ENCODE assay signal across 8 cellular contexts in the genomic region with DNA sequence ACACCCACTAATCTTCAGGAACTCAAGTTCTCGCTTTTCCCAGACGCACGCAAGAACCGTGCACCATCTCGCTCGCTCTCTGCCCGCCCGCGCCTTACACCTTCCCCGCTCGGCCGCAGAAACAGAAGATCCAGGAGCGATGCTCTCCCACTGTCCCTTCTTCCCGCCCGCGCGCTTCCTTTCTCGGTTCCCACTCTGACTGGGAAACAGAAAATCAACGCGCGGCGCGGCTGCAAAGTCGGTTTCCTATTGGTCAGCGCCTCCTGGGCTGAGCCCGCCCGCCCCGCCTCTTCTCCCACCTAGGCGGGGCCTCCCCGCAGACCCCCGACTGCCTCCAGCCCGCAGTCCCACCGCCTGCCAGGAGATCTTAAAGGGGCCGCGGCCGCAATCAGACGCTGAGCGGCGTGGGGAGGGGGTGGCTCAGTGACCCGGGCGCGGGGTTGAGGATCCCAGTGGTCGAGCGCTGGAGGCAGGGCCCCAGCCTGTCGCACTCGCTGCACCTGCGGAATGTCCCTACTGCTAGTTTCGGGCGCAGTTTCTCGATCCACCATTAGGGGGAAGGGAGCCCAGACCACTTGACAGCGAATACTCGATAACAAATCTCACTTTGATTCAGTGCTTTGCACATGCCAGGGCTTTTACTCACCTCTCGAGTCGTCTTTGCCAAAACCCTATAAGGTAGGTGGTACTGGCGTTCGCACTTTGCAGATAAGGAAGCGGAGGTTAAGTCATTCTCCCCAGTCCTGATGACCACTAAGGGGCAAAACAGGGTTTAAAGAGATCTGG. TPM values are rescaled to one million over a fixed set of nuclear protein-coding genes. Genes with fewer than 3 reads are reported as not detected.
DNase-seq lines count a peak whose midpoint lies in the region; ATAC-seq and TF ChIP-seq lines count a peak whose summit lies in the region.

No MANE protein-coding gene starts in this region.

- ATAC-seq in GM21526 (IDR thresholded peaks at IDR 0.05; ENCODE audit: low FRiP score, unreplicated experiment) (peak; percentile 63), IMR-90 (ENCODE audit: low read depth) (peak; percentile 92)

- H2BK15ac ChIP-seq in IMR-90 (ENCODE audit: low read depth, low read length) = no peak overlapping the region

- H3K9me2 ChIP-seq in OCI-LY7 (ENCODE audit: insufficient read depth, low read length) = no peaks in the 10 kb centered on the region

- POLR2A ChIA-PET in IMR-90 (lab: Charles Lee; ENCODE audit: unreplicated experiment) = no interaction called here
- POLR2A ChIA-PET in OCI-LY7 (lab: Charles Lee) = interaction anchor here (0.7 to 1.8 kb wide), 2 partner anchors 21 to 41 kb away, joined by 6 to 7 read pairs; partner anchors contain the start of gene DENND1C

- H3K79me1 ChIP-seq in IMR-90 (ENCODE audit: low read depth in 1 of 2, low read length in 2 of 2) = peaks cover 0 to 3% of the 10 kb centered on the region in 2 experiments; a peak in 1 of 4 replicates

- H2BK20ac ChIP-seq in IMR-90 (ENCODE audit: low read depth, low read length) = no peak overlapping the region

- no peaks in the 10 kb centered on the region for H3K9me3 ChIP-seq in IMR-90 (ENCODE audit: control insufficient read depth, insufficient read depth, low read length)
- peaks cover under 1% of the 10 kb centered on the region for H3K9me3 ChIP-seq in OCI-LY7 (ENCODE audit: low read length)
- peaks cover 0 to 3% of the 10 kb centered on the region in 2 donors for H3K9me3 ChIP-seq in esophagus (ENCODE audit: control insufficient read depth in 2 of 2, insufficient read depth in 1 of 2, low read depth in 1 of 2, low read length in 1 of 2)
- no peaks in the 10 kb centered on the region for H3K9me3 ChIP-seq in mucosa of stomach (ENCODE audit: control insufficient read depth, low read length)

- H3K14ac ChIP-seq in IMR-90 (replicated peaks; ENCODE audit: low read depth, low read length) = no peak overlapping the region

- H2BK5ac ChIP-seq in IMR-90 (ENCODE audit: low read depth, low read length, poor library complexity, severe bottlenecking) = no peak overlapping the region

- H3K9ac ChIP-seq in IMR-90 (ENCODE audit: low read depth, low read length) (peak overlapping the region; percentile 7; the same call in 1 of the 2 replicates), mucosa of stomach (ENCODE audit: low read length) (peak overlapping the region; percentile 81)

- H3K4me3 ChIP-seq in IMR-90 (ENCODE audit: insufficient read depth, low read depth, low read length) (peak overlapping the region; percentile 61), OCI-LY7 (ENCODE audit: low read depth, low read length, poor library complexity, severe bottlenecking) (peak overlapping the region; percentile 89), esophagus (ENCODE audit: low read depth in 1 of 2, low read length in 2 of 2) (peak overlapping the region; percentile 66 to 82), mucosa of stomach (ENCODE audit: low read length) (peak overlapping the region; percentile 95)

- peak overlapping the region; percentile 3 for H2AK9ac ChIP-seq in IMR-90 (replicated peaks; ENCODE audit: low read depth, low read length, poor library complexity)

- H3K4me2 ChIP-seq in IMR-90 (ENCODE audit: low read depth, low read length) (peak overlapping the region; percentile 96), OCI-LY7 (ENCODE audit: low read length) (peak overlapping the region; percentile 91)

- CTCF ChIA-PET in IMR-90 (lab: Yijun Ruan, JAX) = no interaction called here
- CTCF ChIA-PET in OCI-LY7 (lab: Charles Lee; ENCODE audit: unreplicated experiment) = interaction anchor here (0.6 kb wide), 1 partner anchor 9 kb away, joined by 4 read pairs; no protein-coding TSS in a partner anchor

- no peak overlapping the region for H3K18ac ChIP-seq in IMR-90 (ENCODE audit: low read depth, low read length)

- in situ Hi-C loops in IMR-90 (cut with MboI; ENCODE audit: low sequenced_read_pairs) = no loop called here

- 1% methylated on average over 24 of the region's 57 CpGs; no CpG with 5 or more reads in 1 of the 2 experiments for WGBS in IMR-90 (ENCODE audit: extremely low coverage in 2 of 2, insufficient read length in 1 of 2), 2 experiments
- 1% methylated on average over 57 of the region's 57 CpGs for WGBS in esophagus, 2 donors

- H3K27ac ChIP-seq in IMR-90 (ENCODE audit: insufficient read depth, low read length) (peak overlapping the region; percentile 4; the same call in 1 of the 2 replicates), OCI-LY7 (ENCODE audit: low read depth, low read length, poor library complexity, severe bottlenecking) (peak overlapping the region; percentile 62), esophagus (ENCODE audit: low read depth in 2 of 2, low read length in 1 of 2) (peak overlapping the region; percentile 88 to 98)

- no peak for TF ChIP-seq RAD21 in IMR-90 (IDR thresholded peaks at IDR 0.05; ENCODE audit: low read length)

- TF ChIP-seq POLR2A in IMR-90 (IDR thresholded peaks at IDR 0.05; ENCODE audit: low read depth, low read length) = no peak

- TF ChIP-seq CTCF in IMR-90 (conservative IDR thresholded peaks at IDR 0.05; ENCODE audit: low read depth, low read length) (peak; percentile 46), OCI-LY7 (conservative IDR thresholded peaks at IDR 0.05; ENCODE audit: low read length) (peak; percentile 85)

- H3K27me3 ChIP-seq in IMR-90 (ENCODE audit: control insufficient read depth, insufficient read depth, low read length) = peaks cover 17% of the 10 kb centered on the region
- no peaks in the 10 kb centered on the region for H3K27me3 ChIP-seq in esophagus (ENCODE audit: control insufficient read depth in 1 of 2, insufficient read depth in 2 of 2, low read length in 2 of 2)
- peaks cover 12% of the 10 kb centered on the region for H3K27me3 ChIP-seq in mucosa of stomach (ENCODE audit: control insufficient read depth, insufficient read depth, low read length)

- H4K20me1 ChIP-seq in IMR-90 (ENCODE audit: insufficient read depth, low read length) = no peaks in the 10 kb centered on the region
- H4K20me1 ChIP-seq in OCI-LY7 (ENCODE audit: insufficient read depth, low read length) = no peaks in the 10 kb centered on the region

- H3K56ac ChIP-seq in IMR-90 (ENCODE audit: extremely low read depth, insufficient read depth, low read length) = no peak overlapping the region

- BruUV-seq in IMR-90 (replicated peaks; lab: Mats Ljungman, UMichigan) = no TSS peak
- no TSS peak for BruUV-seq in OCI-LY7 (replicated peaks; lab: Mats Ljungman, UMichigan)

- H3K9me1 ChIP-seq in IMR-90 (ENCODE audit: insufficient read depth, low read length) = no peaks in the 10 kb centered on the region; the same call in 1 of the 2 replicates

- dilution Hi-C loops in IMR-90 (cut with HindIII; ENCODE audit: low sequenced_read_pairs, unreplicated experiment) = no loop called here

- H3K4ac ChIP-seq in IMR-90 (ENCODE audit: low read depth, low read length) = no peak overlapping the region

- H4K91ac ChIP-seq in IMR-90 (ENCODE audit: insufficient read depth, low read depth, low read length) = no peak overlapping the region

- H3K4me1 ChIP-seq in IMR-90 (ENCODE audit: control insufficient read depth, insufficient read depth, low read length) (peaks cover 3% of the 10 kb centered on the region; the same call in 1 of the 2 replicates), OCI-LY7 (ENCODE audit: insufficient read depth, low read length, poor library complexity, severe bottlenecking) (peaks cover 20% of the 10 kb centered on the region), esophagus (ENCODE audit: control insufficient read depth in 2 of 2, insufficient read depth in 2 of 2, low read length in 1 of 2) (peaks cover 6 to 10% of the 10 kb centered on the region in 2 donors), mucosa of stomach (ENCODE audit: control insufficient read depth, insufficient read depth, low read length) (peaks cover 32% of the 10 kb centered on the region)

- H2AK5ac ChIP-seq in IMR-90 (ENCODE audit: low read depth, low read length) = 0 out of 2 replicates have a peak overlapping the region, but pooled peaks have one; percentile 12

- 0 out of 2 replicates have a peak overlapping the region, but pooled peaks have one; percentile 55 for H2BK120ac ChIP-seq in IMR-90 (ENCODE audit: low read depth, low read length)

- H2AFZ ChIP-seq in IMR-90 (replicated peaks; ENCODE audit: low read length, poor library complexity) (peak overlapping the region; percentile 98), OCI-LY7 (ENCODE audit: low read length) (peak overlapping the region; percentile 76)

- no peak overlapping the region for H4K5ac ChIP-seq in IMR-90 (ENCODE audit: low read depth, low read length)

- no peak overlapping the region for H3K23ac ChIP-seq in IMR-90 (ENCODE audit: low read depth, low read length)

- intact Hi-C loops in IMR-90 (cut with micrococcal nuclease) (loop anchor here (1.0 kb wide), 2 partner anchors 277 to 403 kb away; partner anchors contain the start of gene GPR108), OCI-LY7 (cut with micrococcal nuclease; ENCODE audit: unreplicated experiment) (loop anchor here (1.0 to 5.0 kb wide), 5 partner anchors 35 to 277 kb away; partner anchors contain the start of genes GPR108, KHSRP and TUBB4A)

- H4K8ac ChIP-seq in IMR-90 (ENCODE audit: low read depth in 2 of 2, low read length in 2 of 2) = peak overlapping the region in 1 of 2 experiments; percentile 59; a peak in 1 of 4 replicates

- H3K79me2 ChIP-seq in OCI-LY7 (ENCODE audit: insufficient read depth, low read depth, low read length) = peaks cover 13% of the 10 kb centered on the region; the same call in 1 of the 2 replicates

- DNase-seq in DMS114 treated with DMSO at 0.1 percent for 48 hours (lab: John Stamatoyannopoulos, UW; ENCODE audit: unreplicated experiment) (peak; percentile 88), IMR-90 (peak; percentile 97), OCI-LY7 (ENCODE audit: low spot score) (peak; percentile 100), activated T-cell treated with anti-CD3 and anti-CD28 coated beads for 48 hours (ENCODE audit: low read depth) (peak; percentile 96)
- peak; percentile 88 to 93 for DNase-seq in stimulated activated CD8-positive, alpha-beta memory T cell treated with anti-CD3 and anti-CD28 coated beads, Interleukin-7, amount 100 ng/mL, for 1 hour (ENCODE audit: low read depth in 2 of 2)

- H3K36me3 ChIP-seq in IMR-90 (ENCODE audit: control insufficient read depth, insufficient read depth, low read length) (no peaks in the 10 kb centered on the region), OCI-LY7 (ENCODE audit: insufficient read depth, low read length) (peaks cover 24% of the 10 kb centered on the region), esophagus (ENCODE audit: control insufficient read depth in 2 of 2, insufficient read depth in 2 of 2, low read length in 1 of 2) (peaks cover 0 to 5% of the 10 kb centered on the region in 2 donors), mucosa of stomach (ENCODE audit: control insufficient read depth, insufficient read depth, low read length) (no peaks in the 10 kb centered on the region)

RNA-seq across cellular contexts. Expression of gene SLC25A23, which starts 0.7 kb away (rescaled TPM):
- total RNA-seq in IMR-90 (2012; rRNA removed) (7.0 and 7.8 TPM in 2 replicates), OCI-LY7 (2022) (65.5 and 65.7 TPM in 2 replicates)
- polyA plus RNA-seq in IMR-90 (2012; rRNA removed) (7.6 and 8.2 TPM in 2 replicates), esophagus (10 to 100 TPM; 43.5 to 66.0 TPM)
- polyA plus RNA-seq in IMR-90 (2012; cell fraction: cytosol; rRNA removed) = 10.1 and 15.8 TPM in 2 replicates
- 9.0 and 17.1 TPM in 2 replicates for polyA plus RNA-seq in IMR-90 (2012; cell fraction: nucleus; rRNA removed; ENCODE audit: low replicate concordance)
- 48.4 and 50.9 TPM in 2 replicates for total RNA-seq in OCI-LY7 (2014; rRNA removed; shearing (Covaris generic))

RNA-seq across cellular contexts. Expression of gene CRB3, which starts 3.8 kb away (rescaled TPM):
- total RNA-seq in IMR-90 (2012; rRNA removed) (not detected in 2 replicates), OCI-LY7 (2022) (2.3 and 2.9 TPM in 2 replicates)
- polyA plus RNA-seq in IMR-90 (2012; rRNA removed) (not detected in 2 replicates), esophagus (10 to 100 TPM; 50.8 to 87.6 TPM)
- polyA plus RNA-seq in IMR-90 (2012; cell fraction: cytosol; rRNA removed) = 0.13 TPM in 1 of 2 replicates, not detected in the other
- polyA plus RNA-seq in IMR-90 (2012; cell fraction: nucleus; rRNA removed; ENCODE audit: low replicate concordance) = 0.12 TPM in 1 of 2 replicates, not detected in the other
- 1.2 and 1.5 TPM in 2 replicates for total RNA-seq in OCI-LY7 (2014; rRNA removed; shearing (Covaris generic))

RNA-seq across cellular contexts. Expression of gene DENND1C, which starts 21.3 kb away (rescaled TPM):
- total RNA-seq in IMR-90 (2012; rRNA removed) (not detected in 2 replicates), OCI-LY7 (2022) (68.3 and 76.1 TPM in 2 replicates)
- polyA plus RNA-seq in IMR-90 (2012; rRNA removed) (not detected in 2 replicates), esophagus (1 to 10 TPM; 1.8 to 3.9 TPM)
- polyA plus RNA-seq in IMR-90 (2012; cell fraction: cytosol; rRNA removed) = not detected in 2 replicates
- 0.12 and 0.32 TPM in 2 replicates for polyA plus RNA-seq in IMR-90 (2012; cell fraction: nucleus; rRNA removed; ENCODE audit: low replicate concordance)
- total RNA-seq in OCI-LY7 (2014; rRNA removed; shearing (Covaris generic)) = 40.9 and 41.8 TPM in 2 replicates

RNA-seq across cellular contexts. Expression of gene SLC25A41, which starts 26.7 kb away (rescaled TPM):
- total RNA-seq in IMR-90 (2012; rRNA removed) = not detected in 2 replicates
- 0.14 TPM in 1 of 2 replicates, not detected in the other for polyA plus RNA-seq in IMR-90 (2012; rRNA removed)
- 0.08 and 0.14 TPM in 2 replicates for polyA plus RNA-seq in IMR-90 (2012; cell fraction: cytosol; rRNA removed)
- 0.28 and 0.66 TPM in 2 replicates for polyA plus RNA-seq in IMR-90 (2012; cell fraction: nucleus; rRNA removed; ENCODE audit: low replicate concordance)
- total RNA-seq in OCI-LY7 (2014; rRNA removed; shearing (Covaris generic)) = not detected in 2 replicates
- total RNA-seq in OCI-LY7 (2022) = not detected in 2 replicates
- polyA plus RNA-seq in esophagus = 1 to 10 TPM in 1 of 2 donors, under 1 TPM in 1; 0.36 to 1.4 TPM

RNA-seq across cellular contexts. Expression of gene KHSRP, which starts 35.7 kb away (rescaled TPM):
- 31.9 and 34.4 TPM in 2 replicates for total RNA-seq in IMR-90 (2012; rRNA removed)
- 93.7 and 103 TPM in 2 replicates for polyA plus RNA-seq in IMR-90 (2012; rRNA removed)
- 57.2 and 108 TPM in 2 replicates for polyA plus RNA-seq in IMR-90 (2012; cell fraction: cytosol; rRNA removed)
- polyA plus RNA-seq in IMR-90 (2012; cell fraction: nucleus; rRNA removed; ENCODE audit: low replicate concordance) = 89.4 and 124 TPM in 2 replicates
- total RNA-seq in OCI-LY7 (2014; rRNA removed; shearing (Covaris generic)) = 255 and 271 TPM in 2 replicates
- 468 and 499 TPM in 2 replicates for total RNA-seq in OCI-LY7 (2022)
- polyA plus RNA-seq in esophagus = 10 to 100 TPM; 91.9 to 96.2 TPM

Comparison
In these comparisons a context has a peak if more than half of its experiments do, and no peak if none do; other contexts are left out.
1. Peak in every context shown above with its lines: DNase-seq, ATAC-seq, H3K4me3 ChIP-seq and H3K27ac ChIP-seq.
2. H3K27ac ChIP-seq: peak in every context shown above with its lines; median percentile 93 in esophagus; 62 in OCI-LY7; 4 in IMR-90.
3. RNA of gene DENND1C, which starts 21.3 kb away (total RNA-seq): 40.9 to 76.1 TPM in OCI-LY7; not detected in IMR-90; every median in the first group is over 10 times any median in the second.